In the genomic region with DNA sequence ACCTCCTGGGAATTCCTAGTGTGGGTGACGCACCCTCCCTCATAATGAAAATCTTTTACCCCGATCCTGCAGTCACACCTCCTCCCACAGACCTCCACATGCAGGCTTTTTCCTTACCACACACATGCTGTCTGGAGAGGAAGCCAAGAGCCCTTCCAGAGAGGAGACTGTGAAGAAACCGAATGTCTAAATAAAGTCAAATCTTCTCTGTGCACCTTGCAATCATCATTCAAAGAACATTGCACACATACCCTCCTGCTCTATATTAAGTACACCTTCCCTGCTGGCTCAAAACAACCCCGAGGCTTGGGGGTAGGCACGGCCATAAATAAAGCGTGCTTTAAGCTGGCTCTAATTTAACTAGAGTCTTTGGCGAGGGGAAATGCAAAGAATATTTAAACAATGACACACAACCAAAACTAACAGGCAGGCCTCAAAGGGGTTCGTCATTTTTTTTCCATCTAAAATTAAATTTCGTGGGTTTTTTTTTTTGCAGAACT, we compare ENCODE assay signal across 18 cellular contexts. TPM values are rescaled to one million over a fixed set of nuclear protein-coding genes. Genes with fewer than 3 reads are reported as not detected.
DNase-seq lines count a peak whose midpoint lies in the region; ATAC-seq, FAIRE-seq and TF ChIP-seq lines count a peak whose summit lies in the region.
"Had no signal": no experiment of that assay in that cellular context is flagged by ENCODE, and none has a peak within 500 bp of the region (broad histone marks: within the 10 kb centered on the region; RNA-seq: fewer than 3 reads in every experiment).

No MANE protein-coding gene starts in this region.

- H4K20me1 ChIP-seq in keratinocyte (ENCODE audit: control insufficient read depth, extremely low read depth, insufficient read depth, low read length), result no peaks in the 10 kb centered on the region

- no peak for TF ChIP-seq CTCF in astrocyte of the spinal cord (IDR thresholded peaks at IDR 0.05; ENCODE audit: low read depth, low read length)
- no peak for TF ChIP-seq CTCF in keratinocyte (optimal IDR thresholded peaks at IDR 0.05 in 1 of 3, IDR thresholded peaks at IDR 0.05 in 1 of 3, conservative IDR thresholded peaks at IDR 0.05 in 1 of 3; ENCODE audit: extremely low read depth in 1 of 3, insufficient read depth in 2 of 3, low read length in 3 of 3)

- H2AFZ ChIP-seq in keratinocyte (ENCODE audit: control insufficient read depth, low read length), result no peak overlapping the region
- H2AFZ ChIP-seq: parathyroid adenoma had no signal

- no peaks in the 10 kb centered on the region for H3K36me3 Mint-ChIP-seq in stimulated activated memory B cell treated with anti-CD40 and anti-IgM and Interleukin-4, amounts not matched to agents 10 μg/mL and 1 μg/mL and 100 μg/mL, for 72 hours
- H3K36me3 Mint-ChIP-seq: activated naive CD4-positive, alpha-beta T cell treated with anti-CD3 and anti-CD28 coated beads, Interleukin-2, amount 50 U/mL, for 24 hours; IgD-negative memory B cell had no signal

- in situ Hi-C loops in astrocyte of the spinal cord (cut with HindIII; ENCODE audit: low sequenced_read_pairs), result no loop called here

- no peak overlapping the region for H3K27ac Mint-ChIP-seq in stimulated activated memory B cell treated with anti-CD40 and anti-IgM and Interleukin-4, amounts not matched to agents 10 μg/mL and 1 μg/mL and 100 μg/mL, for 72 hours
- H3K27ac Mint-ChIP-seq: activated naive CD4-positive, alpha-beta T cell treated with anti-CD3 and anti-CD28 coated beads, Interleukin-2, amount 50 U/mL, for 24 hours; IgD-negative memory B cell had no signal

- no peak overlapping the region for H3K4me3 Mint-ChIP-seq in stimulated activated memory B cell treated with anti-CD40 and anti-IgM and Interleukin-4, amounts not matched to agents 10 μg/mL and 1 μg/mL and 100 μg/mL, for 72 hours
- H3K4me3 Mint-ChIP-seq: activated CD4-positive, alpha-beta T cell treated with anti-CD3 and anti-CD28 coated beads, Interleukin-2, amount 10 ng/mL, durations not matched to agents 7 days and 5 days; activated naive CD4-positive, alpha-beta T cell treated with anti-CD3 and anti-CD28 coated beads, Interleukin-2, amount 50 U/mL, for 24 hours; IgD-negative memory B cell had no signal

- ATAC-seq in HG02571 (IDR thresholded peaks at IDR 0.05; ENCODE audit: unreplicated experiment), result no peak
- ATAC-seq in GM21528 (IDR thresholded peaks at IDR 0.05; ENCODE audit: low FRiP score, unreplicated experiment), result no peak
- no peak for ATAC-seq in stimulated activated memory B cell treated with anti-CD40 and anti-IgM and Interleukin-4, amounts not matched to agents 10 μg/mL and 1 μg/mL and 100 μg/mL, for 72 hours
- ATAC-seq in GM18858 (IDR thresholded peaks at IDR 0.05; ENCODE audit: unreplicated experiment), result no peak

- dilution Hi-C loops in keratinocyte (cut with MboI; ENCODE audit: extremely low pct_ligation_motif_present, low sequenced_read_pairs), result no loop called here

- no peaks in the 10 kb centered on the region for H3K9me3 ChIP-seq in keratinocyte (ENCODE audit: control insufficient read depth, low read depth, low read length)
- H3K9me3 ChIP-seq: suprapubic skin had no signal

- H3K27me3 Mint-ChIP-seq in stimulated activated memory B cell treated with anti-CD40 and anti-IgM and Interleukin-4, amounts not matched to agents 10 μg/mL and 1 μg/mL and 100 μg/mL, for 72 hours, result peaks cover 66% of the 10 kb centered on the region
- H3K27me3 Mint-ChIP-seq: activated naive CD4-positive, alpha-beta T cell treated with anti-CD3 and anti-CD28 coated beads, Interleukin-2, amount 50 U/mL, for 24 hours had no signal

- peaks cover 2% of the 10 kb centered on the region for H3K9me1 ChIP-seq in keratinocyte (ENCODE audit: control insufficient read depth, extremely low read depth, insufficient read depth, low read length)

- H3K36me3 ChIP-seq in keratinocyte (ENCODE audit: control insufficient read depth in 2 of 2, extremely low read depth in 1 of 2, insufficient read depth in 2 of 2, low read length in 2 of 2), result no peaks in the 10 kb centered on the region
- H3K36me3 ChIP-seq: suprapubic skin had no signal

- H3K4me2 ChIP-seq in keratinocyte (ENCODE audit: control insufficient read depth, extremely low read depth, insufficient read depth, low read depth, low read length), result peak overlapping the region; percentile 34

- DNase-seq in A172 (ENCODE audit: low spot score) (peak; percentile 52), HCEC 1CT (peak; percentile 60), astrocyte of the spinal cord (ENCODE audit: low read depth, low spot score) (peak; percentile 86), keratinocyte (ENCODE audit: low read depth, low spot score) (no peak)
- DNase-seq: activated CD4-positive, alpha-beta T cell treated with anti-CD3 and anti-CD28 coated beads, Interleukin-2, amount 10 ng/mL, durations not matched to agents 7 days and 5 days; AML-193; kidney; NCI-H446; stimulated activated CD4-positive, alpha-beta T cell treated with anti-CD3 and anti-CD28 coated beads, Interleukin-4, amount 100 ng/mL, for 24 hours had no signal

- H3K27me3 ChIP-seq in keratinocyte (ENCODE audit: control insufficient read depth, extremely low read depth, insufficient read depth, low read length), result no peaks in the 10 kb centered on the region
- H3K27me3 ChIP-seq: suprapubic skin had no signal

- H3K9me3 Mint-ChIP-seq in stimulated activated memory B cell treated with anti-CD40 and anti-IgM and Interleukin-4, amounts not matched to agents 10 μg/mL and 1 μg/mL and 100 μg/mL, for 72 hours, result no peaks in the 10 kb centered on the region
- H3K9me3 Mint-ChIP-seq: activated CD4-positive, alpha-beta T cell treated with anti-CD3 and anti-CD28 coated beads, Interleukin-2, amount 10 ng/mL, durations not matched to agents 7 days and 5 days; activated naive CD4-positive, alpha-beta T cell treated with anti-CD3 and anti-CD28 coated beads, Interleukin-2, amount 50 U/mL, for 24 hours; IgD-negative memory B cell had no signal

- no peaks in the 10 kb centered on the region for H3K4me1 Mint-ChIP-seq in stimulated activated memory B cell treated with anti-CD40 and anti-IgM and Interleukin-4, amounts not matched to agents 10 μg/mL and 1 μg/mL and 100 μg/mL, for 72 hours

- no peak overlapping the region for H3K9ac ChIP-seq in keratinocyte (ENCODE audit: control insufficient read depth, extremely low read depth, insufficient read depth, low read length)
- H3K9ac ChIP-seq: parathyroid adenoma had no signal

- no peak overlapping the region for H3K27ac ChIP-seq in keratinocyte (ENCODE audit: control insufficient read depth, insufficient read depth, low read length)
- H3K27ac ChIP-seq: parathyroid adenoma, suprapubic skin had no signal

- H3K4me3 ChIP-seq in astrocyte of the spinal cord (ENCODE audit: low read depth, low read length) (no peak overlapping the region), keratinocyte (ENCODE audit: control insufficient read depth in 2 of 3, extremely low read depth in 1 of 3, insufficient read depth in 2 of 3, low read depth in 1 of 3, low read length in 3 of 3) (no peak overlapping the region)
- H3K4me3 ChIP-seq: suprapubic skin had no signal

- peak; percentile 26 for FAIRE-seq in keratinocyte (lab: Jason Lieb, UNC)
- FAIRE-seq: endometrium, kidney had no signal

- H3K79me2 ChIP-seq in keratinocyte (ENCODE audit: control insufficient read depth, insufficient read depth, low read length), result no peaks in the 10 kb centered on the region
- H3K79me2 ChIP-seq: parathyroid adenoma had no signal

- H3K4me1 ChIP-seq in keratinocyte (ENCODE audit: control insufficient read depth, extremely low read depth, insufficient read depth, low read length), result peaks cover 26% of the 10 kb centered on the region
- H3K4me1 ChIP-seq: parathyroid adenoma had no signal

RNA-seq across cellular contexts. Expression of a gene that starts 34.9 kb away (rescaled TPM):
- total RNA-seq in A172 (2014; rRNA removed; shearing (Covaris generic)), result not detected in 2 replicates
- 7.6 to 20.2 TPM (median 14.1 TPM) in 3 replicates for polyA plus RNA-seq in keratinocyte
- polyA plus RNA-seq in keratinocyte (2011; ENCODE audit: low read depth), result 16.6 TPM
- polyA plus RNA-seq in keratinocyte (2011; cell fraction: cytosol; rRNA removed), result 10.4 and 31.2 TPM in 2 replicates
- 11.9 and 17.6 TPM in 2 replicates for polyA plus RNA-seq in keratinocyte (2011; cell fraction: nucleus; rRNA removed)
- 15.7 and 23.6 TPM in 2 replicates for polyA plus RNA-seq in keratinocyte (2012; ENCODE audit: low replicate concordance)
- 2.7 to 5.2 TPM (median 4.4 TPM) in 3 replicates for polyA minus RNA-seq in keratinocyte
- polyA minus RNA-seq in keratinocyte (2011; cell fraction: cytosol; rRNA and poly(A)+ RNA removed), result 17.1 TPM
- polyA minus RNA-seq in keratinocyte (2011; cell fraction: nucleus; rRNA and poly(A)+ RNA removed), result 4.6 and 6.0 TPM in 2 replicates
- total RNA-seq: activated CD4-positive, alpha-beta T cell treated with anti-CD3 and anti-CD28 coated beads, Interleukin-2, amount 10 ng/mL, durations not matched to agents 7 days and 5 days; kidney had no signal
- polyA plus RNA-seq: IgD-negative memory B cell had no signal
